9 cellular contexts compared by ENCODE assay signal in the genomic region with DNA sequence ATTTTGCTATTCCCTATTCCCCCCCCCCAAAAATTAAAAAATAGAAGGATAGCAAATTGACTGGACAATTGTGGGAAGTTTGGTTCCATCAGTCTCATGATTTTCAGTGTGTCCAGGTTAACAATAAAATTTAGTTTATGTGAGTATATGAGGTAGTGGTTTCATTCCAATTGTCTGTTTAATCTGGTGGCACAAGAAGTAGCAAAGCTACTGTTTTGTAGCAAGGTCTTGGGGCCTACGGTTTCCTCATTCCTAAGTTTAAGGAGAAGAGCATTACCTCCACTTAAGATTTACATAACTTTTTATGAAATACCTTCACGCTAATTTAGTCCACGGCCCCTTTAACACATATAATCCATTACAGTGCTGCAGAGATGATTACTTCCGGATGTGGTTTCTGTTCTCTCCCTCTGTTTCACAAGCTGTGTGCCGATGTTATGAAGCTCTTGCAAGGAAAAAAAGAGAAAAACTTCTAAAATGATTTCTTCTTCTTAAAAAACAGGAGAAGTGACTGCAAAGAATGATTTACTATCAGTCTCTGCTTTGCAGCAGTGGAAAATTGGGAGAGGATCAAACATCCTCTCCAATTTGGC. TPM values are rescaled to one million over a fixed set of nuclear protein-coding genes. Genes with fewer than 3 reads are reported as not detected.
DNase-seq lines count a peak whose midpoint lies in the region; ATAC-seq and TF ChIP-seq lines count a peak whose summit lies in the region.
"Had no signal": no experiment of that assay in that cellular context is flagged by ENCODE, and none has a peak within 500 bp of the region (broad histone marks: within the 10 kb centered on the region; RNA-seq: fewer than 3 reads in every experiment).

No MANE protein-coding gene starts in this region.

- peaks cover 3% of the 10 kb centered on the region for H3K27me3 Mint-ChIP-seq in CD8-positive, alpha-beta T cell (ENCODE audit: low read depth)
- H3K27me3 Mint-ChIP-seq in T-cell = peaks cover 5 to 13% of the 10 kb centered on the region in 2 donors

- ATAC-seq in CD8-positive, alpha-beta T cell = peak; percentile 79
- ATAC-seq in T-cell (replicated peaks in 1 of 4) = peak; percentile 81 to 95 (median 88)
- peak; percentile 80 for ATAC-seq in left colon
- ATAC-seq in HG03025 (IDR thresholded peaks at IDR 0.05; ENCODE audit: low FRiP score, unreplicated experiment) = no peak
- ATAC-seq: HCT116 had no signal

- no peak for DNase-seq in CD8-positive, alpha-beta T cell
- DNase-seq in T-cell (peak in 10 of 34 experiments; percentile 2 to 34 (median 12)), left colon (no peak), ureter (ENCODE audit: low spot score) (no peak), WERI-Rb-1 (no peak)
- no peak for DNase-seq in activated CD8-positive, alpha-beta memory T cell treated with anti-CD3 and anti-CD28 coated beads for 24 hours

- peaks cover 20% of the 10 kb centered on the region for H3K4me1 ChIP-seq in CD8-positive, alpha-beta T cell (ENCODE audit: insufficient read depth, low read length)
- peaks cover 11% of the 10 kb centered on the region; the same call in 1 of the 2 replicates for H3K4me1 ChIP-seq in HEK293 (ENCODE audit: control insufficient read depth, insufficient read depth, low read length)

- TF ChIP-seq CTCF in CD8-positive, alpha-beta T cell (IDR thresholded peaks at IDR 0.05) = no peak
- TF ChIP-seq CTCF in HEK293 (tag by site-specific recombination; IDR thresholded peaks at IDR 0.05) (no peak), WERI-Rb-1 (IDR thresholded peaks at IDR 0.05; ENCODE audit: low read depth, low read length) (no peak)

- no peaks in the 10 kb centered on the region for H3K27me3 ChIP-seq in CD8-positive, alpha-beta T cell (ENCODE audit: insufficient read depth, low read length)
- no peaks in the 10 kb centered on the region for H3K27me3 ChIP-seq in WERI-Rb-1 (ENCODE audit: insufficient read depth, low read depth, severe bottlenecking)

- peaks cover 25% of the 10 kb centered on the region for H3K4me1 Mint-ChIP-seq in CD8-positive, alpha-beta T cell (ENCODE audit: low read depth)
- peaks cover 30 to 36% (median 30%) of the 10 kb centered on the region in 3 donors for H3K4me1 Mint-ChIP-seq in T-cell

- H3K27ac ChIP-seq in CD8-positive, alpha-beta T cell (ENCODE audit: low read depth, low read length) = no peak overlapping the region
- H3K27ac ChIP-seq in HEK293 (ENCODE audit: extremely low read depth, low read depth, low read length) (no peak overlapping the region), WERI-Rb-1 (no peak overlapping the region)

- H3K4me3 Mint-ChIP-seq in CD8-positive, alpha-beta T cell = peak overlapping the region; percentile 63
- H3K4me3 Mint-ChIP-seq in T-cell = peak overlapping the region; percentile 54 to 67 (median 58)

- intact Hi-C loops in CD8-positive, alpha-beta T cell (cut with DNase I, micrococcal nuclease) = loop anchor here in 1 of 2 experiments (10.0 kb wide), 1 partner anchor 1104 kb away; no protein-coding TSS in a partner anchor
- intact Hi-C loops in left colon (cut with DNase I, micrococcal nuclease) = loop anchor here (2.0 to 10.0 kb wide), 3 partner anchors 124 to 591 kb away; no protein-coding TSS in a partner anchor

- H3K36me3 Mint-ChIP-seq in CD8-positive, alpha-beta T cell = no peaks in the 10 kb centered on the region
- H3K36me3 Mint-ChIP-seq in T-cell = no peaks in the 10 kb centered on the region

- H3K36me3 ChIP-seq in CD8-positive, alpha-beta T cell (ENCODE audit: insufficient read depth, low read length) = no peaks in the 10 kb centered on the region
- H3K36me3 ChIP-seq in HEK293 (ENCODE audit: control insufficient read depth in 2 of 2, insufficient read depth in 1 of 2, low read length in 2 of 2) (no peaks in the 10 kb centered on the region), WERI-Rb-1 (no peaks in the 10 kb centered on the region)

- H3K4me3 ChIP-seq in CD8-positive, alpha-beta T cell (ENCODE audit: low read depth, low read length) = no peak overlapping the region
- H3K4me3 ChIP-seq in HEK293 (ENCODE audit: low read depth, low read length) (no peak overlapping the region), WERI-Rb-1 (ENCODE audit: low read depth, low read length) (no peak overlapping the region)

- H3K27ac Mint-ChIP-seq in CD8-positive, alpha-beta T cell = peak overlapping the region; percentile 7
- H3K27ac Mint-ChIP-seq in T-cell = peak overlapping the region; percentile 29 to 85

- H3K9me3 ChIP-seq in CD8-positive, alpha-beta T cell (ENCODE audit: low read length) = no peaks in the 10 kb centered on the region
- H3K9me3 ChIP-seq in HEK293 (ENCODE audit: control insufficient read depth, insufficient read depth, low read depth, low read length) (no peaks in the 10 kb centered on the region), WERI-Rb-1 (ENCODE audit: severe bottlenecking) (no peaks in the 10 kb centered on the region)

- no peaks in the 10 kb centered on the region for H3K9me3 Mint-ChIP-seq in CD8-positive, alpha-beta T cell
- no peaks in the 10 kb centered on the region for H3K9me3 Mint-ChIP-seq in T-cell

- CTCF ChIA-PET in CD8-positive, alpha-beta T cell (lab: Charles Lee) = interaction anchor here (1.2 to 7.6 kb wide), 5 partner anchors 10 to 305 kb away, joined by 3 to 216 read pairs (median 5); no protein-coding TSS in a partner anchor
- CTCF ChIA-PET in HEK293 (lab: Yijun Ruan, JAX) (interaction anchor here (0.6 to 8.2 kb wide), 8 partner anchors 45 to 1230 kb away, joined by 3 to 230 read pairs (median 6); no protein-coding TSS in a partner anchor), T-cell (lab: Charles Lee) (interaction anchor here (0.7 to 4.3 kb wide), 10 partner anchors 20 to 309 kb away, joined by 3 to 51 read pairs (median 4); no protein-coding TSS in a partner anchor)

- POLR2A ChIA-PET in CD8-positive, alpha-beta T cell (lab: Charles Lee) = interaction anchor here (1.5 kb wide), 1 partner anchor 305 kb away, joined by 4 read pairs; no protein-coding TSS in a partner anchor
- POLR2A ChIA-PET in HEK293 (lab: Yijun Ruan, JAX) (no interaction called here), T-cell (lab: Charles Lee) (interaction anchor here in 1 of 2 donors (0.6 kb wide), 1 partner anchor 135 kb away, joined by 4 read pairs; no protein-coding TSS in a partner anchor)

TF ChIP-seq in HEK293, 187 proteins besides CTCF, POLR2A, EP300 and RAD21 (continues in another document):
- TF ChIP-seq ZNF394 (tag by site-specific recombination; IDR thresholded peaks at IDR 0.05; ENCODE audit: borderline replicate concordance) = no peak
- TF ChIP-seq, protein P1, sequence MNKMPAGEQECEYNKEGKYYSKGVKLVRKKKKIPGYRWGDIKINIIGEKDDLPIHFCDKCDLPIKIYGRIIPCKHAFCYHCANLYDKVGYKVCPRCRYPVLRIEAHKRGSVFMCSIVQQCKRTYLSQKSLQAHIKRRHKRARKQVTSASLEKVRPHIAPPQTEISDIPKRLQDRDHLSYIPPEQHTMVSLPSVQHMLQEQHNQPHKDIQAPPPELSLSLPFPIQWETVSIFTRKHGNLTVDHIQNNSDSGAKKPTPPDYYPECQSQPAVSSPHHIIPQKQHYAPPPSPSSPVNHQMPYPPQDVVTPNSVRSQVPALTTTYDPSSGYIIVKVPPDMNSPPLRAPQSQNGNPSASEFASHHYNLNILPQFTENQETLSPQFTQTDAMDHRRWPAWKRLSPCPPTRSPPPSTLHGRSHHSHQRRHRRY (tag by site-specific recombination; IDR thresholded peaks at IDR 0.05) = no peak
- TF ChIP-seq ZBTB48 (tag by site-specific recombination; IDR thresholded peaks at IDR 0.05) = no peak
- TF ChIP-seq OSR2 (tag by site-specific recombination; IDR thresholded peaks at IDR 0.05) = peak; percentile 57; the same call in 1 of the 2 replicates
- no peak for TF ChIP-seq ZNF112 (tag by site-specific recombination; IDR thresholded peaks at IDR 0.05)
- TF ChIP-seq, protein P2, sequence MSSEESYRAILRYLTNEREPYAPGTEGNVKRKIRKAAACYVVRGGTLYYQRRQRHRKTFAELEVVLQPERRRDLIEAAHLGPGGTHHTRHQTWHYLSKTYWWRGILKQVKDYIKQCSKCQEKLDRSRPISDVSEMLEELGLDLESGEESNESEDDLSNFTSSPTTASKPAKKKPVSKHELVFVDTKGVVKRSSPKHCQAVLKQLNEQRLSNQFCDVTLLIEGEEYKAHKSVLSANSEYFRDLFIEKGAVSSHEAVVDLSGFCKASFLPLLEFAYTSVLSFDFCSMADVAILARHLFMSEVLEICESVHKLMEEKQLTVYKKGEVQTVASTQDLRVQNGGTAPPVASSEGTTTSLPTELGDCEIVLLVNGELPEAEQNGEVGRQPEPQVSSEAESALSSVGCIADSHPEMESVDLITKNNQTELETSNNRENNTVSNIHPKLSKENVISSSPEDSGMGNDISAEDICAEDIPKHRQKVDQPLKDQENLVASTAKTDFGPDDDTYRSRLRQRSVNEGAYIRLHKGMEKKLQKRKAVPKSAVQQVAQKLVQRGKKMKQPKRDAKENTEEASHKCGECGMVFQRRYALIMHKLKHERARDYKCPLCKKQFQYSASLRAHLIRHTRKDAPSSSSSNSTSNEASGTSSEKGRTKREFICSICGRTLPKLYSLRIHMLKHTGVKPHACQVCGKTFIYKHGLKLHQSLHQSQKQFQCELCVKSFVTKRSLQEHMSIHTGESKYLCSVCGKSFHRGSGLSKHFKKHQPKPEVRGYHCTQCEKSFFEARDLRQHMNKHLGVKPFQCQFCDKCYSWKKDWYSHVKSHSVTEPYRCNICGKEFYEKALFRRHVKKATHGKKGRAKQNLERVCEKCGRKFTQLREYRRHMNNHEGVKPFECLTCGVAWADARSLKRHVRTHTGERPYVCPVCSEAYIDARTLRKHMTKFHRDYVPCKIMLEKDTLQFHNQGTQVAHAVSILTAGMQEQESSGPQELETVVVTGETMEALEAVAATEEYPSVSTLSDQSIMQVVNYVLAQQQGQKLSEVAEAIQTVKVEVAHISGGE (tag by site-specific recombination; conservative IDR thresholded peaks at IDR 0.05; ENCODE audit: low read depth) = peak; percentile 28; the same call in 1 of the 2 replicates
- no peak for TF ChIP-seq ZNF175 (tag by site-specific recombination; IDR thresholded peaks at IDR 0.05)
- no peak for TF ChIP-seq ZNF626 (tag by site-specific recombination; IDR thresholded peaks at IDR 0.05)
- TF ChIP-seq, protein P3, sequence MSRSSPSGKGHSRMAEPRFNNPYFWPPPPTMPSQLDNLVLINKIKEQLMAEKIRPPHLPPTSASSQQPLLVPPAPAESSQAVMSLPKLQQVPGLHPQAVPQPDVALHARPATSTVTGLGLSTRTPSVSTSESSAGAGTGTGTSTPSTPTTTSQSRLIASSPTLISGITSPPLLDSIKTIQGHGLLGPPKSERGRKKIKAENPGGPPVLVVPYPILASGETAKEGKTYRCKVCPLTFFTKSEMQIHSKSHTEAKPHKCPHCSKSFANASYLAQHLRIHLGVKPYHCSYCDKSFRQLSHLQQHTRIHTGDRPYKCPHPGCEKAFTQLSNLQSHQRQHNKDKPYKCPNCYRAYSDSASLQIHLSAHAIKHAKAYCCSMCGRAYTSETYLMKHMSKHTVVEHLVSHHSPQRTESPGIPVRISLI (tag by site-specific recombination; IDR thresholded peaks at IDR 0.05) = no peak
- no peak for TF ChIP-seq ZFP37 (tag by site-specific recombination; IDR thresholded peaks at IDR 0.05)
- TF ChIP-seq TRIM28 (IDR thresholded peaks at IDR 0.05; ENCODE audit: borderline replicate concordance, low read length) = no peak
- no peak for TF ChIP-seq KLF16 (tag by site-specific recombination; IDR thresholded peaks at IDR 0.05)

RNA-seq across cellular contexts. Expression of a gene that starts 32.7 kb away (rescaled TPM):
- not detected for total RNA-seq in CD8-positive, alpha-beta T cell
- not detected for total RNA-seq in T-cell
- not detected for total RNA-seq in left colon
- total RNA-seq in ureter = not detected
